ENCODE assay signal across 27 cellular contexts in genomic region chr10:21473541-21473940, GRCh38. TPM values are rescaled to one million over a fixed set of nuclear protein-coding genes. Genes with fewer than 3 reads are reported as not detected.
DNase-seq lines count a peak whose midpoint lies in the region; ATAC-seq, FAIRE-seq and TF ChIP-seq lines count a peak whose summit lies in the region.
"Had no signal": no experiment of that assay in that cellular context is flagged by ENCODE, and none has a peak within 500 bp of the region (broad histone marks: within the 10 kb centered on the region; RNA-seq: fewer than 3 reads in every experiment).

No MANE protein-coding gene starts in this region.

- in situ Hi-C loops in HepG2 (cut with HindIII; ENCODE audit: extremely low pct_ligation_motif_present, low pct_unique_long_range_greater_than_20kb) = no loop called here

- ATAC-seq in HepG2 = peak; percentile 44
- ATAC-seq in right lobe of liver = no peak
- ATAC-seq in gastroesophageal sphincter = no peak
- ATAC-seq: GM12878 had no signal

- H3K9ac ChIP-seq in HepG2 (ENCODE audit: insufficient read depth, low read depth, low read length) (no peak overlapping the region), parathyroid adenoma (no peak overlapping the region)
- H3K9ac ChIP-seq: BLaER1 had no signal

- no peaks in the 10 kb centered on the region for H3K9me3 Mint-ChIP-seq in activated naive CD8-positive, alpha-beta T cell treated with anti-CD3 and anti-CD28 coated beads for 36 hours
- H3K9me3 Mint-ChIP-seq: CD4-positive, alpha-beta T cell had no signal

- CTCF ChIA-PET in HepG2 (lab: Yijun Ruan, JAX; ENCODE audit: low intra/inter-chr PET ratio, low total read pairs) = no interaction called here

- H3K36me3 ChIP-seq in HepG2 (replicated peaks in 1 of 2; ENCODE audit: control insufficient read depth in 1 of 2, insufficient read depth in 2 of 2, low read length in 2 of 2) = no peaks in the 10 kb centered on the region
- no peaks in the 10 kb centered on the region for H3K36me3 ChIP-seq in right lobe of liver
- H3K36me3 ChIP-seq in parathyroid adenoma (ENCODE audit: control insufficient read depth, insufficient read depth, low read length) = no peaks in the 10 kb centered on the region
- no peaks in the 10 kb centered on the region for H3K36me3 ChIP-seq in gastroesophageal sphincter
- H3K36me3 ChIP-seq: BLaER1, SJSA1 had no signal

- H2AFZ ChIP-seq in HepG2 (ENCODE audit: low read length) (no peak overlapping the region), parathyroid adenoma (peak overlapping the region; percentile 27)

- no peak overlapping the region for H3K4me3 Mint-ChIP-seq in activated naive CD8-positive, alpha-beta T cell treated with anti-CD3 and anti-CD28 coated beads for 36 hours
- H3K4me3 Mint-ChIP-seq: CD4-positive, alpha-beta T cell had no signal

- H3K9me3 ChIP-seq in HepG2 (ENCODE audit: low read length) (no peaks in the 10 kb centered on the region), right lobe of liver (no peaks in the 10 kb centered on the region), parathyroid adenoma (ENCODE audit: control insufficient read depth, low read length) (no peaks in the 10 kb centered on the region), gastroesophageal sphincter (no peaks in the 10 kb centered on the region)
- H3K9me3 ChIP-seq: BLaER1, SJSA1 had no signal

- H3K27me3 Mint-ChIP-seq in activated naive CD8-positive, alpha-beta T cell treated with anti-CD3 and anti-CD28 coated beads for 36 hours = peaks cover 3% of the 10 kb centered on the region

- TF ChIP-seq POLR2A in HepG2 (IDR thresholded peaks at IDR 0.05; ENCODE audit: insufficient read depth in 1 of 2, low read depth in 2 of 2, low read length in 2 of 2) (no peak), right lobe of liver (IDR thresholded peaks at IDR 0.05) (no peak), gastroesophageal sphincter (IDR thresholded peaks at IDR 0.05) (no peak)

- TF ChIP-seq CTCF in HepG2 (CRISPR knock-in tag; IDR thresholded peaks at IDR 0.05) (no peak), right lobe of liver (IDR thresholded peaks at IDR 0.05) (no peak), parathyroid adenoma (IDR thresholded peaks at IDR 0.05) (no peak), gastroesophageal sphincter (IDR thresholded peaks at IDR 0.05) (no peak)

- H3K27ac ChIP-seq in HepG2 (ENCODE audit: extremely low read length, insufficient read depth, low read length) = no peak overlapping the region
- H3K27ac ChIP-seq in right lobe of liver = no peak overlapping the region
- H3K27ac ChIP-seq in parathyroid adenoma = no peak overlapping the region
- H3K27ac ChIP-seq in gastroesophageal sphincter = no peak overlapping the region
- H3K27ac ChIP-seq: 22Rv1, BLaER1, SJSA1 had no signal

- POLR2A ChIA-PET in HepG2 (lab: Yijun Ruan, JAX) = no interaction called here

- TF ChIP-seq RAD21 in HepG2 (CRISPR knock-in tag; IDR thresholded peaks at IDR 0.05) = no peak

- no peaks in the 10 kb centered on the region for H3K4me1 Mint-ChIP-seq in activated naive CD8-positive, alpha-beta T cell treated with anti-CD3 and anti-CD28 coated beads for 36 hours

- H3K27ac Mint-ChIP-seq in activated naive CD8-positive, alpha-beta T cell treated with anti-CD3 and anti-CD28 coated beads for 36 hours = no peak overlapping the region
- H3K27ac Mint-ChIP-seq: CD4-positive, alpha-beta T cell had no signal

- H3K27me3 ChIP-seq in HepG2 (ENCODE audit: control insufficient read depth in 1 of 2, insufficient read depth in 2 of 2, low read length in 2 of 2) (0 out of 5 replicates have a peak, but pooled peaks cover 0 to 2% of the 10 kb centered on the region in 2 experiments), right lobe of liver (no peaks in the 10 kb centered on the region), parathyroid adenoma (ENCODE audit: control insufficient read depth, insufficient read depth, low read length) (no peaks in the 10 kb centered on the region), gastroesophageal sphincter (no peaks in the 10 kb centered on the region)
- H3K27me3 ChIP-seq: BLaER1, SJSA1 had no signal

- peaks cover 19% of the 10 kb centered on the region for H3K4me1 ChIP-seq in HepG2 (ENCODE audit: insufficient read depth, low read length)
- H3K4me1 ChIP-seq in right lobe of liver = no peaks in the 10 kb centered on the region
- peaks cover 5% of the 10 kb centered on the region for H3K4me1 ChIP-seq in parathyroid adenoma
- H3K4me1 ChIP-seq in gastroesophageal sphincter = no peaks in the 10 kb centered on the region
- H3K4me1 ChIP-seq: BLaER1, SJSA1 had no signal

- DNase-seq in HepG2 (ENCODE audit: low spot score) (no peak), right lobe of liver (no peak), mesenteric fat pad (ENCODE audit: low spot score) (peak; percentile 35), NCI-H2107 treated with DMSO at 0.1 percent for 48 hours (lab: John Stamatoyannopoulos, UW; ENCODE audit: unreplicated experiment) (no peak), SK-N-DZ (ENCODE audit: low spot score) (no peak)
- DNase-seq in activated naive CD8-positive, alpha-beta T cell treated with anti-CD3 and anti-CD28 coated beads for 36 hours = no peak
- DNase-seq: ACHN; CD4-positive, alpha-beta T cell; COR-L47; DMS 273 treated with DMSO at 0.1 percent for 48 hours; DMS79 treated with DMSO at 0.1 percent for 48 hours; GOT3; Kasumi-1; NCI-H1417; NCI-H1694 treated with DMSO at 0.1 percent for 48 hours; NCI-H2081 treated with DMSO at 0.1 percent for 48 hours; NCI-H446; NCI-H526 had no signal

- no peaks in the 10 kb centered on the region for H3K79me2 ChIP-seq in HepG2 (ENCODE audit: insufficient read depth, low read length)
- no peaks in the 10 kb centered on the region for H3K79me2 ChIP-seq in parathyroid adenoma

- no peaks in the 10 kb centered on the region for H4K20me1 ChIP-seq in HepG2 (ENCODE audit: insufficient read depth, low read length)
- H4K20me1 ChIP-seq: BLaER1 had no signal

- H3K36me3 Mint-ChIP-seq in activated naive CD8-positive, alpha-beta T cell treated with anti-CD3 and anti-CD28 coated beads for 36 hours = no peaks in the 10 kb centered on the region

- intact Hi-C loops in HepG2 (cut with micrococcal nuclease; ENCODE audit: unreplicated experiment) = no loop called here
- intact Hi-C loops in right lobe of liver (cut with DNase I) = no loop called here

- no peak for FAIRE-seq in HepG2 (lab: Jason Lieb, UNC)
- FAIRE-seq: GM12878, HTR-8/SVneo, RCC 7860 had no signal

- H3K4me3 ChIP-seq in HepG2 (replicated peaks in 1 of 3; ENCODE audit: insufficient read depth in 1 of 3, low read depth in 2 of 3, low read length in 3 of 3) = no peak overlapping the region
- no peak overlapping the region for H3K4me3 ChIP-seq in right lobe of liver
- H3K4me3 ChIP-seq in parathyroid adenoma (ENCODE audit: low read depth, low read length) = no peak overlapping the region
- no peak overlapping the region for H3K4me3 ChIP-seq in gastroesophageal sphincter
- H3K4me3 ChIP-seq: BLaER1, GM12878, SJSA1 had no signal

- WGBS in HepG2 (ENCODE audit: low lambda C conversion rate) = 56% methylated on average over 10 of the region's 10 CpGs
- 81% methylated on average over 4 of the region's 10 CpGs for WGBS in right lobe of liver (ENCODE audit: insufficient coverage, low coverage, low lambda C conversion rate, missing lambda C conversion rate)
- 91 to 100% methylated on average over 2 to 4 of the region's 10 CpGs for WGBS in gastroesophageal sphincter (ENCODE audit: low coverage in 1 of 2), 2 donors

- BruUV-seq in HepG2 (replicated peaks; lab: Mats Ljungman, UMichigan) = no TSS peak

- TF ChIP-seq EP300 in HepG2 (IDR thresholded peaks at IDR 0.05; ENCODE audit: low read depth in 2 of 2, low read length in 2 of 2) = no peak
- TF ChIP-seq EP300 in HepG2 (CRISPR knock-in tag; IDR thresholded peaks at IDR 0.05; ENCODE audit: borderline replicate concordance) = no peak
- TF ChIP-seq EP300 in gastroesophageal sphincter (IDR thresholded peaks at IDR 0.05) = no peak

- H3K4me2 ChIP-seq in HepG2 (ENCODE audit: low read depth, low read length) (no peak overlapping the region), parathyroid adenoma (ENCODE audit: low read length) (no peak overlapping the region)
- H3K4me2 ChIP-seq: BLaER1 had no signal

TF ChIP-seq in HepG2, 621 proteins besides CTCF, POLR2A, EP300 and RAD21 (continues in another document):
- TF ChIP-seq ZNF776 (CRISPR knock-in tag; IDR thresholded peaks at IDR 0.05) = no peak

RNA-seq across cellular contexts. Expression of gene SKIDA1, which starts 51.9 kb away (rescaled TPM):
- total RNA-seq in HepG2 (2016; rRNA removed; fragmentation: Illumina TruSeq; extraction: Trizol) (1.4 and 1.5 TPM in 2 replicates), right lobe of liver (1 to 10 TPM in 5 of 6 experiments, under 1 TPM in 1; 0.31 to 3.9 (median 2.1) TPM), mesenteric fat pad (0.58 TPM), gastroesophageal sphincter (1 to 10 TPM in 2 of 4 donors, under 1 TPM in 2; 0.74 to 6.5 (median 2.1) TPM)
- 0.35 and 0.40 TPM in 2 replicates for total RNA-seq in HepG2 (2016; cell fraction: cytosol; rRNA removed; fragmentation: Illumina TruSeq; extraction: Trizol; ENCODE audit: low read depth)
- 1.1 and 1.2 TPM in 2 replicates for total RNA-seq in HepG2 (2016; cell fraction: insoluble cytoplasmic fraction; rRNA removed; fragmentation: Illumina TruSeq; extraction: Trizol)
- total RNA-seq in HepG2 (2016; cell fraction: membrane; rRNA removed; fragmentation: Illumina TruSeq; extraction: Trizol) = 1.1 TPM in 2 replicates
- total RNA-seq in HepG2 (2016; cell fraction: nucleus; rRNA removed; fragmentation: Illumina TruSeq; extraction: Trizol) = 1.4 TPM in 2 replicates
- polyA plus RNA-seq in HepG2 (2011; rRNA removed) = 0.29 and 0.73 TPM in 2 replicates
- polyA plus RNA-seq in HepG2 (2011; cell fraction: cytosol; rRNA removed) = 0.17 and 0.19 TPM in 2 replicates
- 0.45 and 0.59 TPM in 2 replicates for polyA plus RNA-seq in HepG2 (2011; cell fraction: nucleus; rRNA removed)
- 0.24 and 0.85 TPM in 2 replicates for polyA plus RNA-seq in HepG2 (2012)
- polyA plus RNA-seq in HepG2 (2016; cell fraction: cytosol; fragmentation: Illumina TruSeq; extraction: Trizol; ENCODE audit: low read depth) = 0.11 and 0.58 TPM in 2 replicates
- polyA plus RNA-seq in HepG2 (2016; cell fraction: insoluble cytoplasmic fraction; fragmentation: Illumina TruSeq; extraction: Trizol; ENCODE audit: low read depth) = 0.67 and 0.78 TPM in 2 replicates
- polyA plus RNA-seq in HepG2 (2016; cell fraction: membrane; fragmentation: Illumina TruSeq; extraction: Trizol; ENCODE audit: low read depth) = 0.33 and 0.58 TPM in 2 replicates
- polyA plus RNA-seq in HepG2 (2016; cell fraction: nucleus; fragmentation: Illumina TruSeq; extraction: Trizol; ENCODE audit: insufficient read depth, low read depth) = 2.7 and 2.8 TPM in 2 replicates
- 0.12 and 0.28 TPM in 2 replicates for polyA minus RNA-seq in HepG2 (2011; rRNA and poly(A)+ RNA removed; ENCODE audit: low replicate concordance)
- 0.49 and 0.88 TPM in 2 replicates for polyA minus RNA-seq in HepG2 (2011; cell fraction: cytosol; rRNA and poly(A)+ RNA removed)
- polyA minus RNA-seq in HepG2 (2011; cell fraction: nucleus; rRNA and poly(A)+ RNA removed) = 0.50 and 0.52 TPM in 2 replicates
- under 1 TPM in 1 of 2 experiments, not detected in 1; 0.54 TPM for total RNA-seq in activated naive CD8-positive, alpha-beta T cell treated with anti-CD3 and anti-CD28 coated beads for 36 hours
- 8.1 and 9.6 TPM in 2 replicates for polyA plus RNA-seq in SK-N-DZ (2014; cell fraction: cytosol; rRNA removed)
- polyA plus RNA-seq in SK-N-DZ (2014; cell fraction: nucleus; rRNA removed) = 5.6 and 9.0 TPM in 2 replicates
- total RNA-seq: OCI-LY7 had no signal
